Comparison of ENCODE assay signal across 9 cellular contexts in genomic region chr12:53098982-53099651, GRCh38. TPM values are rescaled to one million over a fixed set of nuclear protein-coding genes. Genes with fewer than 3 reads are reported as not detected.
A peak's percentile ranks its signal among the peaks of the same experiment; 100 is the strongest.
DNase-seq lines count a peak whose midpoint lies in the region; ATAC-seq and TF ChIP-seq lines count a peak whose summit lies in the region.
"Had no signal": no experiment of that assay in that cellular context is flagged by ENCODE, and none has a peak within 500 bp of the region (broad histone marks: within the 10 kb centered on the region; RNA-seq: fewer than 3 reads in every experiment).

No MANE protein-coding gene starts in this region.

- POLR2A ChIA-PET in CD4-positive, alpha-beta memory T cell (lab: Charles Lee; ENCODE audit: partially characterized antibody): interaction anchor here (0.9 to 4.1 kb wide), 13 partner anchors 17 to 200 kb away, joined by 3 to 33 read pairs (median 6); partner anchors contain the start of genes CSAD, MYG1, SPRYD3 and ZNF740

- no peaks in the 10 kb centered on the region for H3K9me3 ChIP-seq in CD4-positive, alpha-beta memory T cell (ENCODE audit: control insufficient read depth in 1 of 2, low read length in 2 of 2)
- H3K9me3 ChIP-seq in endodermal cell (ENCODE audit: control insufficient read depth, low read length) (no peaks in the 10 kb centered on the region), mesodermal cell (ENCODE audit: control insufficient read depth, low read length) (no peaks in the 10 kb centered on the region)

- H3K36me3 ChIP-seq in CD4-positive, alpha-beta memory T cell (ENCODE audit: insufficient read depth, low read length): no peaks in the 10 kb centered on the region
- no peaks in the 10 kb centered on the region for H3K36me3 ChIP-seq in endodermal cell (ENCODE audit: control insufficient read depth, insufficient read depth, low read length)
- no peaks in the 10 kb centered on the region for H3K36me3 ChIP-seq in mesodermal cell (ENCODE audit: control insufficient read depth, insufficient read depth, low read length)

- peak; percentile 82 to 90 (median 84) for DNase-seq in CD4-positive, alpha-beta memory T cell
- DNase-seq in HUDEP-2 (lab: John Stamatoyannopoulos, UW; ENCODE audit: unreplicated experiment in 76 of 76): peak in 66 of 76 experiments; percentile 12 to 80 (median 53)
- DNase-seq in NOMO-1 treated with DMSO at 0.1 percent for 48 hours (lab: John Stamatoyannopoulos, UW; ENCODE audit: unreplicated experiment): peak; percentile 82
- DNase-seq in activated CD8-positive, alpha-beta memory T cell treated with anti-CD3 and anti-CD28 coated beads for 48 hours (ENCODE audit: low read depth in 2 of 3, low spot score in 2 of 3): peak; percentile 74 to 97 (median 93)
- DNase-seq in endodermal cell: peak; percentile 98
- peak; percentile 71 for DNase-seq in stimulated activated CD8-positive, alpha-beta memory T cell treated with anti-CD3 and anti-CD28 coated beads, Interleukin-12 subunit alpha, Interleukin-12 subunit beta, amount 100 ng/mL, for 4 hours (ENCODE audit: low read depth)

- no peaks in the 10 kb centered on the region for H3K27me3 Mint-ChIP-seq in CD4-positive, alpha-beta memory T cell
- H3K27me3 Mint-ChIP-seq in endodermal cell (ENCODE audit: insufficient read depth): peaks cover 47% of the 10 kb centered on the region

- intact Hi-C loops in CD4-positive, alpha-beta memory T cell (cut with micrococcal nuclease): loop anchor here (1.0 to 5.0 kb wide), 4 partner anchors 20 to 61 kb away; partner anchors contain the start of genes SPRYD3 and TNS2

- H3K27me3 ChIP-seq in CD4-positive, alpha-beta memory T cell (ENCODE audit: insufficient read depth, low read length): no peaks in the 10 kb centered on the region
- peaks cover 31% of the 10 kb centered on the region for H3K27me3 ChIP-seq in endodermal cell (ENCODE audit: control insufficient read depth, insufficient read depth, low read length, poor library complexity, severe bottlenecking)

- H3K27ac Mint-ChIP-seq in CD4-positive, alpha-beta memory T cell: peak overlapping the region; percentile 68 to 89 (median 85)
- peak overlapping the region; percentile 88 for H3K27ac Mint-ChIP-seq in endodermal cell

- no peaks in the 10 kb centered on the region for H3K9me3 Mint-ChIP-seq in CD4-positive, alpha-beta memory T cell
- no peaks in the 10 kb centered on the region for H3K9me3 Mint-ChIP-seq in endodermal cell

- TF ChIP-seq CTCF in endodermal cell (conservative IDR thresholded peaks at IDR 0.05): peak; percentile 99

- H3K4me3 ChIP-seq in CD4-positive, alpha-beta memory T cell (ENCODE audit: low read length in 2 of 2): no peak overlapping the region
- peak overlapping the region; percentile 80 for H3K4me3 ChIP-seq in endodermal cell (ENCODE audit: low read length)
- no peak overlapping the region for H3K4me3 ChIP-seq in mesodermal cell (ENCODE audit: extremely low read depth, insufficient read depth, low read length, poor library complexity, severe bottlenecking)

- H3K4me3 Mint-ChIP-seq in CD4-positive, alpha-beta memory T cell: peak overlapping the region; percentile 39 to 93 (median 62)
- H3K4me3 Mint-ChIP-seq in endodermal cell: peak overlapping the region; percentile 69

- H3K4me1 ChIP-seq in CD4-positive, alpha-beta memory T cell (ENCODE audit: insufficient read depth, low read length): peaks cover 48% of the 10 kb centered on the region
- H3K4me1 ChIP-seq in endodermal cell (ENCODE audit: control insufficient read depth, insufficient read depth, low read length) (peaks cover 31% of the 10 kb centered on the region), mesodermal cell (ENCODE audit: control insufficient read depth, insufficient read depth, low read length, poor library complexity, severe bottlenecking) (peaks cover 39% of the 10 kb centered on the region)

- peaks cover 36 to 58% (median 47%) of the 10 kb centered on the region in 4 donors for H3K4me1 Mint-ChIP-seq in CD4-positive, alpha-beta memory T cell
- H3K4me1 Mint-ChIP-seq in endodermal cell: peaks cover 58% of the 10 kb centered on the region

- 13 to 16% methylated on average over 3 to 6 of the region's 6 CpGs for WGBS in endodermal cell (ENCODE audit: insufficient coverage in 1 of 2, insufficient read length in 1 of 2), 2 experiments
- WGBS in mesodermal cell (ENCODE audit: insufficient coverage in 2 of 2), 2 experiments: 15 to 36% methylated on average over 2 of the region's 6 CpGs

- ATAC-seq in GM21576 (IDR thresholded peaks at IDR 0.05; ENCODE audit: unreplicated experiment): no peak

- no peak overlapping the region for H3K27ac ChIP-seq in CD4-positive, alpha-beta memory T cell (ENCODE audit: low read depth, low read length)
- no peak overlapping the region for H3K27ac ChIP-seq in endodermal cell (ENCODE audit: low read depth, low read length)
- peak overlapping the region; percentile 59 for H3K27ac ChIP-seq in mesodermal cell (ENCODE audit: low read depth, low read length, severe bottlenecking)

- CTCF ChIA-PET in CD4-positive, alpha-beta memory T cell (lab: Charles Lee; ENCODE audit: partially characterized antibody): interaction anchor here (0.7 to 14.7 kb wide), 15 partner anchors 8 to 247 kb away, joined by 3 to 511 read pairs (median 4); partner anchors contain the start of gene SPRYD3

- H3K9ac ChIP-seq in endodermal cell (ENCODE audit: extremely low read depth, low read length, poor library complexity, severe bottlenecking): peak overlapping the region; percentile 28

- peaks cover 0 to 2% of the 10 kb centered on the region in 2 donors for H3K36me3 Mint-ChIP-seq in CD4-positive, alpha-beta memory T cell
- no peaks in the 10 kb centered on the region for H3K36me3 Mint-ChIP-seq in endodermal cell (ENCODE audit: low read depth)

RNA-seq across cellular contexts. Expression of gene IGFBP6, which starts 1.6 kb away (rescaled TPM):
- total RNA-seq in CD4-positive, alpha-beta memory T cell: under 1 TPM in 1 of 2 experiments, not detected in 1; 0.61 TPM
- polyA plus RNA-seq in CD4-positive, alpha-beta memory T cell: 1 to 10 TPM in 1 of 2 donors, under 1 TPM in 1; 0.53 to 1.5 TPM
- total RNA-seq in endodermal cell: 10 to 100 TPM; 21.7 to 48.4 TPM
- 13.5 TPM for polyA plus RNA-seq in endodermal cell (2013, experiment 1 of 2)
- polyA plus RNA-seq in endodermal cell (2013, experiment 2 of 2): 23.1 TPM
- 26.4 TPM for polyA plus RNA-seq in mesodermal cell (2013, experiment 1 of 2)
- polyA plus RNA-seq in mesodermal cell (2013, experiment 2 of 2): 25.5 TPM
- total RNA-seq: T-helper 1 cell treated with Interleukin-12 subunit alpha and Interleukin-12 subunit beta and Interleukin-4 antibody, amounts not matched to agents 30 ng/mL and 1 ng/mL, for 36 hours had no signal

RNA-seq across cellular contexts. Expression of gene SOAT2, which starts 4.2 kb away (rescaled TPM):
- under 1 TPM; 0.26 to 0.42 TPM for total RNA-seq in CD4-positive, alpha-beta memory T cell
- under 1 TPM; 0.20 to 0.85 TPM for polyA plus RNA-seq in CD4-positive, alpha-beta memory T cell
- under 1 TPM; 0.46 to 0.71 TPM for total RNA-seq in endodermal cell
- 0.28 TPM for polyA plus RNA-seq in endodermal cell (2013, experiment 1 of 2)
- polyA plus RNA-seq in endodermal cell (2013, experiment 2 of 2): 0.21 TPM
- polyA plus RNA-seq in mesodermal cell (2013, experiment 1 of 2): not detected
- not detected for polyA plus RNA-seq in mesodermal cell (2013, experiment 2 of 2)
- total RNA-seq: T-helper 1 cell treated with Interleukin-12 subunit alpha and Interleukin-12 subunit beta and Interleukin-4 antibody, amounts not matched to agents 30 ng/mL and 1 ng/mL, for 36 hours had no signal

RNA-seq across cellular contexts. Expression of gene SPRYD3, which starts 19.9 kb away (rescaled TPM):
- total RNA-seq in CD4-positive, alpha-beta memory T cell: 10 to 100 TPM; 54.3 to 59.3 TPM
- 10 to 100 TPM; 54.2 to 71.7 TPM for polyA plus RNA-seq in CD4-positive, alpha-beta memory T cell
- 10 to 100 TPM; 13.0 to 18.4 TPM for total RNA-seq in endodermal cell
- 6.8 TPM for polyA plus RNA-seq in endodermal cell (2013, experiment 1 of 2)
- polyA plus RNA-seq in endodermal cell (2013, experiment 2 of 2): 7.2 TPM
- 9.6 TPM for polyA plus RNA-seq in mesodermal cell (2013, experiment 1 of 2)
- polyA plus RNA-seq in mesodermal cell (2013, experiment 2 of 2): 7.3 TPM

RNA-seq across cellular contexts. Expression of gene TNS2, which starts 49.3 kb away (rescaled TPM):
- total RNA-seq in CD4-positive, alpha-beta memory T cell: 1 to 10 TPM; 6.3 to 7.2 TPM
- polyA plus RNA-seq in CD4-positive, alpha-beta memory T cell: under 1 TPM; 0.27 to 0.45 TPM
- 10 to 100 TPM; 10.2 to 12.6 TPM for total RNA-seq in endodermal cell
- 9.5 TPM for polyA plus RNA-seq in endodermal cell (2013, experiment 1 of 2)
- polyA plus RNA-seq in endodermal cell (2013, experiment 2 of 2): 9.6 TPM
- 30.9 TPM for polyA plus RNA-seq in mesodermal cell (2013, experiment 1 of 2)
- 19.3 TPM for polyA plus RNA-seq in mesodermal cell (2013, experiment 2 of 2)

Comparison
In these comparisons a context has a peak if more than half of its experiments do, and no peak if none do; other contexts are left out.
1. RNA of gene IGFBP6, which starts 1.6 kb away (total RNA-seq): 21.7 to 48.4 TPM in endodermal cell; 0.61 TPM in CD4-positive, alpha-beta memory T cell; every median in the first group is over 10 times any median in the second.
2. Peak in every context shown above with its lines, with median percentiles within 50 percentile points of each other: DNase-seq.